ENCODE assay signal across 7 cellular contexts in genomic region chr1:35558374-35559316, GRCh38. TPM values are rescaled to one million over a fixed set of nuclear protein-coding genes. Genes with fewer than 3 reads are reported as not detected.
A peak's percentile ranks its signal among the peaks of the same experiment; 100 is the strongest.
DNase-seq lines count a peak whose midpoint lies in the region; FAIRE-seq and TF ChIP-seq lines count a peak whose summit lies in the region.

No MANE protein-coding gene starts in this region.

- H3K4me1 ChIP-seq in PC-9 (replicated peaks; ENCODE audit: insufficient read depth): peaks cover 10% of the 10 kb centered on the region
- H3K4me1 ChIP-seq in muscle layer of duodenum (ENCODE audit: control insufficient read depth in 1 of 2, insufficient read depth in 2 of 2, low read length in 2 of 2): peaks cover 19 to 63% of the 10 kb centered on the region in 2 donors

- H3F3A ChIP-seq in PC-9 (ENCODE audit: insufficient read depth, low read depth): peaks cover 6% of the 10 kb centered on the region; the same call in 1 of the 2 replicates

- peak overlapping the region; percentile 84 for H2AFZ ChIP-seq in PC-9

- H3K9me2 ChIP-seq in PC-9 (ENCODE audit: insufficient read depth): no peaks in the 10 kb centered on the region

- H3K79me2 ChIP-seq in PC-9 (ENCODE audit: low read depth): peaks cover 42% of the 10 kb centered on the region

- no peak for TF ChIP-seq POLR2A in GM12891 (IDR thresholded peaks at IDR 0.05; ENCODE audit: low read depth, low read length)

- intact Hi-C loops in PC-9 (cut with micrococcal nuclease; ENCODE audit: unreplicated experiment): loop anchor here (5.0 kb wide), 1 partner anchor 366 kb away; the partner anchor contains the start of gene SFPQ

- peak overlapping the region; percentile 64 for H3K4me3 ChIP-seq in PC-9
- H3K4me3 ChIP-seq in choroid plexus epithelial cell (ENCODE audit: low read depth, low read length): peak overlapping the region; percentile 98
- H3K4me3 ChIP-seq in muscle layer of duodenum (ENCODE audit: low read depth in 1 of 2, low read length in 2 of 2): peak overlapping the region; percentile 83 to 96

- TF ChIP-seq CTCF in PC-9 (conservative IDR thresholded peaks at IDR 0.05) (no peak), choroid plexus epithelial cell (conservative IDR thresholded peaks at IDR 0.05; ENCODE audit: low read depth, low read length) (peak; percentile 30)

- H4K20me1 ChIP-seq in PC-9 (ENCODE audit: insufficient read depth): peaks cover 16% of the 10 kb centered on the region; the same call in 1 of the 2 replicates

- DNase-seq in GM12891 (ENCODE audit: insufficient read length, low spot score) (no peak), PC-9 (no peak), choroid plexus epithelial cell (ENCODE audit: low read depth) (no peak), LoVo (ENCODE audit: low spot score) (no peak), iPS-NIHi7 (ENCODE audit: extremely low spot score) (no peak), NCI-H1694 treated with DMSO at 0.1 percent for 48 hours (lab: John Stamatoyannopoulos, UW) (no peak)

- CTCF ChIA-PET in PC-9 (lab: Charles Lee): interaction anchor here (0.7 to 1.5 kb wide), 2 partner anchors 10 to 157 kb away, joined by 4 read pairs; no protein-coding TSS in a partner anchor

- H3K36me3 ChIP-seq in PC-9 (ENCODE audit: low read depth) (0 out of 2 replicates have a peak, but pooled peaks cover 3% of the 10 kb centered on the region), muscle layer of duodenum (ENCODE audit: control insufficient read depth in 1 of 2, insufficient read depth in 2 of 2, low read length in 2 of 2) (peaks cover 7 to 13% of the 10 kb centered on the region in 2 donors)

- peak; percentile 69 for FAIRE-seq in GM12891 (lab: Jason Lieb, UNC)

- 0 out of 2 replicates have a peak overlapping the region, but pooled peaks have one; percentile 92 for H3K27ac ChIP-seq in PC-9
- H3K27ac ChIP-seq in muscle layer of duodenum (ENCODE audit: low read length): peak overlapping the region; percentile 41

- H3K4me2 ChIP-seq in PC-9: peak overlapping the region; percentile 82

- POLR2A ChIA-PET in PC-9 (lab: Charles Lee; ENCODE audit: unreplicated experiment): no interaction called here

- H3K9me3 ChIP-seq in PC-9 (ENCODE audit: insufficient read depth, low read depth) (no peaks in the 10 kb centered on the region), muscle layer of duodenum (ENCODE audit: control insufficient read depth in 1 of 2, low read length in 2 of 2) (no peaks in the 10 kb centered on the region)

- TSS peak; percentile 76 for BruUV-seq in PC-9 (replicated peaks; lab: Mats Ljungman, UMichigan)

- H3K27me3 ChIP-seq in PC-9 (ENCODE audit: insufficient read depth, low read depth) (no peaks in the 10 kb centered on the region), muscle layer of duodenum (ENCODE audit: low read depth, low read length) (no peaks in the 10 kb centered on the region)

TF ChIP-seq in GM12891, 5 proteins besides CTCF, POLR2A, EP300 and RAD21:
- no peak for TF ChIP-seq POU2F2 (IDR thresholded peaks at IDR 0.05; ENCODE audit: low read depth, low read length)
- TF ChIP-seq TAF1 (IDR thresholded peaks at IDR 0.05; ENCODE audit: low read depth, low read length): no peak
- no peak for TF ChIP-seq PAX5 (IDR thresholded peaks at IDR 0.05; ENCODE audit: insufficient read depth, low read length, severe bottlenecking)
- no peak for TF ChIP-seq POLR2AphosphoS5 (IDR thresholded peaks at IDR 0.05; ENCODE audit: low read depth, low read length)
- no peak for TF ChIP-seq SPI1 (IDR thresholded peaks at IDR 0.05; ENCODE audit: low read depth, low read length)

RNA-seq across cellular contexts. Expression of gene NCDN, which starts 1.0 kb away (rescaled TPM):
- 13.2 TPM for polyA plus RNA-seq in GM12891 (2012; ENCODE audit: low read depth, missing spikeins)
- 26.6 and 28.0 TPM in 2 replicates for total RNA-seq in PC-9 (2021)

RNA-seq across cellular contexts. Expression of gene KIAA0319L, which starts 1.4 kb away (rescaled TPM):
- 18.1 TPM for polyA plus RNA-seq in GM12891 (2012; ENCODE audit: low read depth, missing spikeins)
- total RNA-seq in PC-9 (2021): 69.1 and 72.0 TPM in 2 replicates

RNA-seq across cellular contexts. Expression of gene TFAP2E, which starts 14.5 kb away (rescaled TPM):
- polyA plus RNA-seq in GM12891 (2012; ENCODE audit: low read depth, missing spikeins): 0.21 TPM
- total RNA-seq in PC-9 (2021): 0.72 and 1.3 TPM in 2 replicates
